Comparison of ENCODE assay signal across 21 cellular contexts in genomic region chr2:229543176-229543873, GRCh38.
"Had no signal": no experiment of that assay in that cellular context is flagged by ENCODE, and none has a peak within 500 bp of the region (broad histone marks: within the 10 kb centered on the region; RNA-seq: fewer than 3 reads in every experiment).

No MANE protein-coding gene starts in this region.

- H3K4me1 ChIP-seq: SJSA1 had no signal

- H3K4me3 ChIP-seq: K562, SJSA1, SK-N-MC had no signal

- H3K27ac ChIP-seq: HL-60, KMS-11, SJSA1, SK-N-MC had no signal

- H3K9ac ChIP-seq: KMS-11 had no signal

- DNase-seq: Kasumi-1, MV-4-11, NCI-H1048, NCI-H1105, NCI-H1417, NCI-H1436 treated with DMSO at 0.1 percent for 48 hours, NCI-H1694, NCI-H187 treated with DMSO at 0.1 percent for 48 hours, NCI-H2029 treated with DMSO at 0.1 percent for 48 hours, NCI-H2227 treated with DMSO at 0.1 percent for 48 hours, NCI-H524, NCI-H526 treated with DMSO at 0.1 percent for 48 hours, NCI-H748 treated with DMSO at 0.1 percent for 48 hours, Right ventricle myocardium superior, RPMI8226, SIG-M5 had no signal

- H3K27me3 ChIP-seq: SJSA1 had no signal

- H3K9me3 ChIP-seq: SJSA1 had no signal

- ATAC-seq: K562 had no signal

- H3K4me2 ChIP-seq: KMS-11 had no signal

- H3K36me3 ChIP-seq: SJSA1 had no signal
